Comparison of ENCODE assay signal across 25 cellular contexts in genomic region chr6:10976571-10976970, GRCh38.
"Had no signal": no experiment of that assay in that cellular context is flagged by ENCODE, and none has a peak within 500 bp of the region (broad histone marks: within the 10 kb centered on the region; RNA-seq: fewer than 3 reads in every experiment).

No MANE protein-coding gene starts in this region.

- H3K36me3 ChIP-seq: brain microvascular endothelial cell, heart left ventricle, left lung, prostate gland, right atrium auricular region, transverse colon, vagina had no signal

- H3K4me3 Mint-ChIP-seq: activated B cell treated with CpG ODN at 0.5 μM for 24 hours; activated CD8-positive, alpha-beta T cell treated with anti-CD3 and anti-CD28 coated beads for 36 hours; activated naive CD4-positive, alpha-beta T cell treated with anti-CD3 and anti-CD28 coated beads for 36 hours; endodermal cell had no signal

- H3K27ac ChIP-seq: brain microvascular endothelial cell, dorsolateral prefrontal cortex, epithelial cell of prostate, heart left ventricle, left lung, prostate gland, right atrium auricular region, transverse colon, vagina had no signal

- H3K4me3 ChIP-seq: dorsolateral prefrontal cortex, heart left ventricle, left lung, prostate gland, right atrium auricular region, transverse colon, vagina had no signal

- H3K27me3 ChIP-seq: brain microvascular endothelial cell, dorsolateral prefrontal cortex, heart left ventricle, right atrium auricular region, transverse colon, vagina had no signal

- H3K27ac Mint-ChIP-seq: activated B cell treated with CpG ODN at 0.5 μM for 24 hours; activated CD8-positive, alpha-beta T cell treated with anti-CD3 and anti-CD28 coated beads for 36 hours; activated naive CD4-positive, alpha-beta T cell treated with anti-CD3 and anti-CD28 coated beads for 36 hours; activated T-helper 2 cell treated with anti-CD3 and anti-CD28 coated beads, Interferon-gamma antibody, Interleukin-2, Interleukin-4, amounts not matched to agents 10 μg/mL and 5 μg/mL and 100 μg/mL, durations not matched to agents 14 hours and 24 hours and 36 hours; endodermal cell had no signal

- H3K4me1 Mint-ChIP-seq: activated B cell treated with CpG ODN at 0.5 μM for 24 hours, endodermal cell had no signal

- ATAC-seq: activated CD8-positive, alpha-beta T cell treated with anti-CD3 and anti-CD28 coated beads for 36 hours; heart left ventricle; left lung; stimulated activated naive CD8-positive, alpha-beta T cell treated with anti-CD3 and anti-CD28 coated beads, Interleukin-15, Interleukin-2, amounts not matched to agents 100 U/mL and 50 U/mL, for 24 hours had no signal

- H3K4me1 ChIP-seq: heart left ventricle, left lung, prostate gland, right atrium auricular region, transverse colon, vagina had no signal

- H3K9me3 Mint-ChIP-seq: activated CD8-positive, alpha-beta T cell treated with anti-CD3 and anti-CD28 coated beads for 36 hours; activated naive CD4-positive, alpha-beta T cell treated with anti-CD3 and anti-CD28 coated beads for 36 hours; activated T-helper 2 cell treated with anti-CD3 and anti-CD28 coated beads, Interferon-gamma antibody, Interleukin-2, Interleukin-4, amounts not matched to agents 10 μg/mL and 5 μg/mL and 100 μg/mL, durations not matched to agents 14 hours and 24 hours and 36 hours; endodermal cell had no signal

- H3K9me3 ChIP-seq: heart left ventricle, left lung, prostate gland, right atrium auricular region, transverse colon, vagina had no signal

- DNase-seq: activated B cell treated with CpG ODN at 0.5 μM for 24 hours; activated CD4-positive, alpha-beta T cell treated with anti-CD3 and anti-CD28 coated beads for 4 hours; activated CD8-positive, alpha-beta T cell treated with anti-CD3 and anti-CD28 coated beads for 36 hours; activated naive CD4-positive, alpha-beta T cell treated with anti-CD3 and anti-CD28 coated beads for 36 hours; activated T-cell treated with anti-CD3 and anti-CD28 coated beads, Interleukin-2, amount 50 U/mL, for 1 hour; anterior cingulate cortex; brain microvascular endothelial cell; central memory CD4-positive, alpha-beta T cell; dorsolateral prefrontal cortex; endodermal cell; heart left ventricle; left lung; mammary epithelial cell; midbrain; stimulated activated CD4-positive, alpha-beta T cell treated with anti-CD3 and anti-CD28 coated beads, Interleukin-12 subunit alpha, Interleukin-12 subunit beta, amount 100 ng/mL, for 4 hours; stimulated activated CD4-positive, alpha-beta T cell treated with anti-CD3 and anti-CD28 coated beads, Interleukin-2, amount 100 ng/mL, for 24 hours; stimulated activated naive CD8-positive, alpha-beta T cell treated with anti-CD3 and anti-CD28 coated beads, Interleukin-15, Interleukin-2, amounts not matched to agents 100 U/mL and 50 U/mL, for 24 hours; substantia nigra; T-helper 9 cell; transverse colon had no signal
